In the genomic region with DNA sequence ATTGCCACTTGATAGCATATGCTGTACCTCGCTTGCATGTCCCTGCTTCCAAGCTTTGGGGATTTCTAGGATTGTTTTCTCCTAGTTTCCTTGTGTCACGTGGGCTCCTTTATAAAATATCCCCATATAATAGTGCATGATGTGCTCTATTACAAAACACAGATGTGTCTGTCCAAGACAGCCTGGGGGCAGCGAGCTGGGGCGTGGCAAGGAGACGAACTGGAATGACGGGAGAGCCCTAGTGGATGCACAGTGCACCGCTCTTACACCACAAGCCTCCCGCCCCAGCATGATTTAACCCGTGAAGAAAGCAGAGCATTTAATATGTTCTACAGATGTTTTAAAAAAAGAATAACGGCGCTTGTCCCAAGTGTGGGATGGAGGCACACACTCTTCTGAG, we compare ENCODE assay signal across 8 cellular contexts.
A peak's percentile ranks its signal among the peaks of the same experiment; 100 is the strongest.
DNase-seq lines count a peak whose midpoint lies in the region; ATAC-seq and TF ChIP-seq lines count a peak whose summit lies in the region.
"Not testable (repeated sequence)": the region's sequence is repeated elsewhere in the genome, so short reads cannot be mapped to it uniquely, and the experiment has no call there.

No MANE protein-coding gene starts in this region.

- H2AFZ ChIP-seq in PC-9 = not testable (repeated sequence)

- H3K4me1 ChIP-seq in PC-9 (replicated peaks; ENCODE audit: insufficient read depth) = peaks cover 22% of the 10 kb centered on the region
- H3K4me1 ChIP-seq in breast epithelium, foreskin keratinocyte, suprapubic skin: not testable (repeated sequence)

- H3K4me2 ChIP-seq in PC-9 = not testable (repeated sequence)

- not testable (repeated sequence) for TF ChIP-seq POLR2A in breast epithelium (IDR thresholded peaks at IDR 0.05); lower leg skin (IDR thresholded peaks at IDR 0.05); suprapubic skin (IDR thresholded peaks at IDR 0.05)

- not testable (repeated sequence) for H3K36me3 ChIP-seq in PC-9 (ENCODE audit: low read depth); breast epithelium; suprapubic skin

- ATAC-seq in esophagus mucosa = peak; percentile 86
- ATAC-seq in foreskin keratinocyte = peak; percentile 69

- not testable (repeated sequence) for BruUV-seq in PC-9 (replicated peaks; lab: Mats Ljungman, UMichigan)

- not testable (repeated sequence) for H3K27me3 ChIP-seq in PC-9 (ENCODE audit: insufficient read depth, low read depth); breast epithelium; foreskin keratinocyte; suprapubic skin

- CTCF ChIA-PET in PC-9 (lab: Charles Lee) = not testable (repeated sequence)

- DNase-seq in AG10803 (ENCODE audit: low read depth) = peak; percentile 37
- peak; percentile 10 for DNase-seq in ELF-1 (ENCODE audit: low read depth, low spot score)
- DNase-seq in PC-9 = peak; percentile 52 to 79
- DNase-seq in breast epithelium (ENCODE audit: low spot score in 2 of 2) = peak; percentile 81 to 84
- DNase-seq in foreskin keratinocyte = peak; percentile 12 to 68
- DNase-seq in lower leg skin (ENCODE audit: low spot score in 2 of 2) = peak; percentile 68 to 92
- peak; percentile 81 for DNase-seq in suprapubic skin (ENCODE audit: low spot score in 2 of 2)

- H3F3A ChIP-seq in PC-9 (ENCODE audit: insufficient read depth, low read depth) = not testable (repeated sequence)

- not testable (repeated sequence) for H3K9me3 ChIP-seq in PC-9 (ENCODE audit: insufficient read depth, low read depth); breast epithelium; suprapubic skin

- POLR2A ChIA-PET in PC-9 (lab: Charles Lee; ENCODE audit: unreplicated experiment) = not testable (repeated sequence)

- not testable (repeated sequence) for TF ChIP-seq CTCF in AG10803 (conservative IDR thresholded peaks at IDR 0.05; ENCODE audit: low read length); PC-9 (conservative IDR thresholded peaks at IDR 0.05); breast epithelium (IDR thresholded peaks at IDR 0.05); foreskin keratinocyte (conservative IDR thresholded peaks at IDR 0.05); lower leg skin (IDR thresholded peaks at IDR 0.05); suprapubic skin (IDR thresholded peaks at IDR 0.05)

- 32 to 36% methylated on average over 9 to 10 of the region's 11 CpGs for WGBS in lower leg skin, 2 donors
- WGBS in suprapubic skin = 27% methylated on average over 5 of the region's 11 CpGs

- not testable (repeated sequence) for H3K4me3 ChIP-seq in AG10803 (ENCODE audit: low read length); PC-9; breast epithelium; lower leg skin (ENCODE audit: low read depth, poor library complexity, severe bottlenecking); suprapubic skin

- H3K9me2 ChIP-seq in PC-9 (ENCODE audit: insufficient read depth) = not testable (repeated sequence)

- intact Hi-C loops in PC-9 (cut with micrococcal nuclease; ENCODE audit: unreplicated experiment); breast epithelium (cut with DNase I; ENCODE audit: low total_unique reads); lower leg skin (cut with DNase I; ENCODE audit: low total_unique reads): not testable (repeated sequence)

- H4K20me1 ChIP-seq in PC-9 (ENCODE audit: insufficient read depth) = not testable (repeated sequence)

- not testable (repeated sequence) for H3K27ac ChIP-seq in PC-9, foreskin keratinocyte, suprapubic skin
- peak overlapping the region in 1 of 2 donors; percentile 21 for H3K27ac ChIP-seq in breast epithelium

- not testable (repeated sequence) for H3K79me2 ChIP-seq in PC-9 (ENCODE audit: low read depth)

- not testable (repeated sequence) for TF ChIP-seq EP300 in suprapubic skin (IDR thresholded peaks at IDR 0.05)

Comparison
In these comparisons a context has a peak if more than half of its experiments do, and no peak if none do; other contexts are left out.
1. DNase-seq: peak in every context shown above with its lines; median percentile 82 in breast epithelium; 81 in suprapubic skin; 80 in lower leg skin; 66 in PC-9; 40 in foreskin keratinocyte; 37 in AG10803; 10 in ELF-1.